ENCODE assay signal across 33 cellular contexts in the genomic region with DNA sequence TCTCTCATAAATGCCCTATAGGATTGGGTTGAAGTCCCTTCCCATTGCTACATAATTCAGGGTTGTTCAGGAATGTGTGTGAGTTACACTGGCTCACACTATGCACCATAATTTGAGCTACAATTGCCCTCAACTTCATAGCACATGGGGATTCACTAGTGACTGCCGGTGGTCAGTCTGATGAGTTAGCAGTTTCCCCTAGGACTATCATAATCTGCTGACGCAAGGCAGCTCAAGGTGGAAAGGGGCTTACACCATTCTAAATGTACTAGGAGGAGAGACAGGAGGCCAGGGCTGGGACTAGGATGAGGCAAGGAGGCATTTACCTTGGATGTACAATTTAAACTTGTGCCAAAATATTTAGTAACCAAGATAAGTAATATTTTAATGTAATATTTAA.
"Had no signal": no experiment of that assay in that cellular context is flagged by ENCODE, and none has a peak within 500 bp of the region (broad histone marks: within the 10 kb centered on the region; RNA-seq: fewer than 3 reads in every experiment).

No MANE protein-coding gene starts in this region.

- H3K27me3 ChIP-seq: MG63 had no signal

- H3K9ac ChIP-seq: KMS-11 had no signal

- H3K4me3 ChIP-seq: MG63 had no signal

- H3K27ac ChIP-seq: KMS-11 had no signal

- H3K36me3 ChIP-seq: MG63 had no signal

- H3K4me2 ChIP-seq: KMS-11 had no signal

- H3K9me3 ChIP-seq: MG63 had no signal

- DNase-seq: Karpas-422, Kasumi-1, MG63, MM.1S, MV-4-11, NCI-H1092, NCI-H1092 treated with DMSO at 0.1 percent for 48 hours, NCI-H1105, NCI-H1105 treated with DMSO at 0.1 percent for 48 hours, NCI-H1417, NCI-H1417 treated with DMSO at 0.1 percent for 48 hours, NCI-H1436, NCI-H1436 treated with DMSO at 0.1 percent for 48 hours, NCI-H146, NCI-H1694, NCI-H1694 treated with DMSO at 0.1 percent for 48 hours, NCI-H187, NCI-H187 treated with DMSO at 0.1 percent for 48 hours, NCI-H1930, NCI-H2029, NCI-H2029 treated with DMSO at 0.1 percent for 48 hours, NCI-H2081, NCI-H2081 treated with DMSO at 0.1 percent for 48 hours, NCI-H2107, NCI-H2171, NCI-H2171 treated with DMSO at 0.1 percent for 48 hours, NCI-H2227 treated with DMSO at 0.1 percent for 48 hours, NCI-H226, NCI-H345, NCI-H446, NCI-H446 treated with DMSO at 0.1 percent for 48 hours, NCI-H510A had no signal
